ENCODE assay signal across 1 cellular context in genomic region chr17:38440614-38441397, GRCh38.
TF ChIP-seq lines count a peak whose summit lies in the region.

No MANE protein-coding gene starts in this region.

TF ChIP-seq in IMR-90, 13 proteins besides CTCF, POLR2A, EP300 and RAD21:
- TF ChIP-seq RFX5 (IDR thresholded peaks at IDR 0.05; ENCODE audit: low read depth, low read length) (no peak), SMC3 (IDR thresholded peaks at IDR 0.05; ENCODE audit: low read depth, low read length) (no peak), CHD1 (IDR thresholded peaks at IDR 0.05; ENCODE audit: low read depth, low read length) (no peak), RCOR1 (IDR thresholded peaks at IDR 0.05; ENCODE audit: insufficient replicate concordance, low read length) (no peak), MXI1 (IDR thresholded peaks at IDR 0.05; ENCODE audit: borderline replicate concordance, low read depth, low read length) (no peak), MAFK (IDR thresholded peaks at IDR 0.05; ENCODE audit: low read depth, low read length) (no peak), BHLHE40 (IDR thresholded peaks at IDR 0.05; ENCODE audit: low read depth, low read length) (no peak), CEBPB (IDR thresholded peaks at IDR 0.05; ENCODE audit: low read depth, low read length) (no peak), FOS (IDR thresholded peaks at IDR 0.05; ENCODE audit: low read depth, low read length) (no peak), MAZ (IDR thresholded peaks at IDR 0.05; ENCODE audit: borderline replicate concordance, low read depth, low read length) (no peak), NFE2L2 (IDR thresholded peaks at IDR 0.05; ENCODE audit: low read depth, low read length) (no peak)
- TF ChIP-seq, protein P1, sequence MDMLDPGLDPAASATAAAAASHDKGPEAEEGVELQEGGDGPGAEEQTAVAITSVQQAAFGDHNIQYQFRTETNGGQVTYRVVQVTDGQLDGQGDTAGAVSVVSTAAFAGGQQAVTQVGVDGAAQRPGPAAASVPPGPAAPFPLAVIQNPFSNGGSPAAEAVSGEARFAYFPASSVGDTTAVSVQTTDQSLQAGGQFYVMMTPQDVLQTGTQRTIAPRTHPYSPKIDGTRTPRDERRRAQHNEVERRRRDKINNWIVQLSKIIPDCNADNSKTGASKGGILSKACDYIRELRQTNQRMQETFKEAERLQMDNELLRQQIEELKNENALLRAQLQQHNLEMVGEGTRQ (IDR thresholded peaks at IDR 0.05; ENCODE audit: low read depth, low read length) = no peak
- TF ChIP-seq, protein P2, sequence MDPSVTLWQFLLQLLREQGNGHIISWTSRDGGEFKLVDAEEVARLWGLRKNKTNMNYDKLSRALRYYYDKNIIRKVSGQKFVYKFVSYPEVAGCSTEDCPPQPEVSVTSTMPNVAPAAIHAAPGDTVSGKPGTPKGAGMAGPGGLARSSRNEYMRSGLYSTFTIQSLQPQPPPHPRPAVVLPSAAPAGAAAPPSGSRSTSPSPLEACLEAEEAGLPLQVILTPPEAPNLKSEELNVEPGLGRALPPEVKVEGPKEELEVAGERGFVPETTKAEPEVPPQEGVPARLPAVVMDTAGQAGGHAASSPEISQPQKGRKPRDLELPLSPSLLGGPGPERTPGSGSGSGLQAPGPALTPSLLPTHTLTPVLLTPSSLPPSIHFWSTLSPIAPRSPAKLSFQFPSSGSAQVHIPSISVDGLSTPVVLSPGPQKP (IDR thresholded peaks at IDR 0.05; ENCODE audit: borderline replicate concordance, low read depth, low read length) = no peak
